1 cellular context compared by ENCODE assay signal in the genomic region with DNA sequence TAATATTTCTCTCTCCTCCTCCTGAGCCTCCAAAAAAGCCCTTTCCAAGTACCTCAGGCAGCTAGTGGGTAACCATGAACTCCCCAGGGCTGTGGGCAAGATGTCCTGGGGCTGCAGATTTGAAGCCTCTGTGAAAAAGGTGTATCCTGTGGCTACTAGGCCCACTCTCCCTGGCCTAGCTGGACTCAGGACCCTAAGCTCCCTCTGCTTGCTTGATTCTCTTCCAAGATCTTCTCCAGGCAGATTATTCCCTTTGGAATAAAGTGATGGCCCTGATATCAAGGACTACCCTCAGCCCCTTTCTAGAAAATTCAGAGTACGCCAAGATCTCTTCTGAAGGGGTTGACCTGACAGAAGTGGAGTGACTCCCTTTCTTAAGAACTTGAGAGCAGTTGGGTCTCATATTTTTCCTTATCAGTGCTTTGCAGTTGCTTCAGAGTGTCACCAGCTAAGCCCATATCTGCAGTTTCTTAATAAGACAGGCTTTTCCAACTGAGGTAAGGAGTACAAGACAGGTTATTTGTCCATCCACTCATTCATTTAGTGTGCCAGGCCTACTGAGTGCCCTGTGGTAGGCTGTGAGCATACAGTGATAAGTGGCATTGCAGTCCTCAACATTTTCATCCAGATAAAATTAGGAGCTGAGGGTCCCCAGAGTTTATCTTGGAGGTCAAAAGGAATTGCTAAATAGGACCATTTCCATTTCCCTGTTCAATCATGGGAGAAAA.
TF ChIP-seq lines count a peak whose summit lies in the region.

No MANE protein-coding gene starts in this region.

TF ChIP-seq in SK-N-SH, 30 proteins besides CTCF, POLR2A, EP300 and RAD21:
- TF ChIP-seq, protein P1, sequence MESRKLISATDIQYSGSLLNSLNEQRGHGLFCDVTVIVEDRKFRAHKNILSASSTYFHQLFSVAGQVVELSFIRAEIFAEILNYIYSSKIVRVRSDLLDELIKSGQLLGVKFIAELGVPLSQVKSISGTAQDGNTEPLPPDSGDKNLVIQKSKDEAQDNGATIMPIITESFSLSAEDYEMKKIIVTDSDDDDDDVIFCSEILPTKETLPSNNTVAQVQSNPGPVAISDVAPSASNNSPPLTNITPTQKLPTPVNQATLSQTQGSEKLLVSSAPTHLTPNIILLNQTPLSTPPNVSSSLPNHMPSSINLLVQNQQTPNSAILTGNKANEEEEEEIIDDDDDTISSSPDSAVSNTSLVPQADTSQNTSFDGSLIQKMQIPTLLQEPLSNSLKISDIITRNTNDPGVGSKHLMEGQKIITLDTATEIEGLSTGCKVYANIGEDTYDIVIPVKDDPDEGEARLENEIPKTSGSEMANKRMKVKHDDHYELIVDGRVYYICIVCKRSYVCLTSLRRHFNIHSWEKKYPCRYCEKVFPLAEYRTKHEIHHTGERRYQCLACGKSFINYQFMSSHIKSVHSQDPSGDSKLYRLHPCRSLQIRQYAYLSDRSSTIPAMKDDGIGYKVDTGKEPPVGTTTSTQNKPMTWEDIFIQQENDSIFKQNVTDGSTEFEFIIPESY (IDR thresholded peaks at IDR 0.05; ENCODE audit: borderline replicate concordance, low read depth): no peak
- TF ChIP-seq, protein P2, sequence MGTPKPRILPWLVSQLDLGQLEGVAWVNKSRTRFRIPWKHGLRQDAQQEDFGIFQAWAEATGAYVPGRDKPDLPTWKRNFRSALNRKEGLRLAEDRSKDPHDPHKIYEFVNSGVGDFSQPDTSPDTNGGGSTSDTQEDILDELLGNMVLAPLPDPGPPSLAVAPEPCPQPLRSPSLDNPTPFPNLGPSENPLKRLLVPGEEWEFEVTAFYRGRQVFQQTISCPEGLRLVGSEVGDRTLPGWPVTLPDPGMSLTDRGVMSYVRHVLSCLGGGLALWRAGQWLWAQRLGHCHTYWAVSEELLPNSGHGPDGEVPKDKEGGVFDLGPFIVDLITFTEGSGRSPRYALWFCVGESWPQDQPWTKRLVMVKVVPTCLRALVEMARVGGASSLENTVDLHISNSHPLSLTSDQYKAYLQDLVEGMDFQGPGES (IDR thresholded peaks at IDR 0.05; ENCODE audit: low read depth, low read length): no peak
